ENCODE assay signal across 17 cellular contexts in genomic region chr15:66823601-66824000, GRCh38.
DNase-seq lines count a peak whose midpoint lies in the region; ATAC-seq and TF ChIP-seq lines count a peak whose summit lies in the region.
"Had no signal": no experiment of that assay in that cellular context is flagged by ENCODE, and none has a peak within 500 bp of the region (broad histone marks: within the 10 kb centered on the region; RNA-seq: fewer than 3 reads in every experiment).

No MANE protein-coding gene starts in this region.

- peaks cover 0 to 8% (median 0%) of the 10 kb centered on the region in 12 donors for H3K4me1 ChIP-seq in heart left ventricle
- peaks cover 3% of the 10 kb centered on the region for H3K4me1 ChIP-seq in endodermal cell (ENCODE audit: control insufficient read depth, insufficient read depth, low read length)

- WGBS in heart left ventricle, 4 donors = 97% methylated on average over 9 of the region's 9 CpGs
- 94 to 96% methylated on average over 9 of the region's 9 CpGs for WGBS in endodermal cell (ENCODE audit: insufficient coverage in 1 of 2, insufficient read length in 1 of 2), 2 experiments

- no peaks in the 10 kb centered on the region for H3K27me3 ChIP-seq in heart left ventricle
- H3K27me3 ChIP-seq in endodermal cell (ENCODE audit: control insufficient read depth, insufficient read depth, low read length, poor library complexity, severe bottlenecking) = no peaks in the 10 kb centered on the region

- DNase-seq in cardiac septum (ENCODE audit: low spot score) (peak; percentile 60), heart left ventricle (no peak), endodermal cell (peak; percentile 31), nephron progenitor cell (no peak), RPMI8226 (no peak), GM19240 (ENCODE audit: insufficient read length, low spot score) (no peak), NCI-H2196 (lab: John Stamatoyannopoulos, UW; ENCODE audit: unreplicated experiment) (no peak)
- DNase-seq: C1 segment of cervical spinal cord; Calu3; CD4-positive, alpha-beta memory T cell; COR-L47; DMS53; DMS79 treated with DMSO at 0.1 percent for 48 hours; GF-D8; GOT3; H7; HCEC 1CT had no signal

- intact Hi-C loops in cardiac septum (cut with DNase I) (no loop called here), heart left ventricle (cut with DNase I) (no loop called here)

- no peaks in the 10 kb centered on the region for H3K36me3 Mint-ChIP-seq in endodermal cell (ENCODE audit: low read depth)
- H3K36me3 Mint-ChIP-seq in nephron progenitor cell (ENCODE audit: low read depth) = no peaks in the 10 kb centered on the region
- H3K36me3 Mint-ChIP-seq: CD4-positive, alpha-beta memory T cell had no signal

- H3K9me3 Mint-ChIP-seq in endodermal cell (no peaks in the 10 kb centered on the region), nephron progenitor cell (no peaks in the 10 kb centered on the region)
- H3K9me3 Mint-ChIP-seq: CD4-positive, alpha-beta memory T cell had no signal

- ATAC-seq in heart left ventricle = no peak

- H3K27ac ChIP-seq in heart left ventricle (no peak overlapping the region), endodermal cell (ENCODE audit: low read depth, low read length) (no peak overlapping the region)

- H3K27me3 Mint-ChIP-seq in endodermal cell (ENCODE audit: insufficient read depth) = peaks cover 2% of the 10 kb centered on the region
- H3K27me3 Mint-ChIP-seq in nephron progenitor cell (ENCODE audit: low read depth, poor library complexity) = peaks cover 12% of the 10 kb centered on the region

- H3K9ac ChIP-seq in endodermal cell (ENCODE audit: extremely low read depth, low read length, poor library complexity, severe bottlenecking) = no peak overlapping the region

- H3K36me3 ChIP-seq in heart left ventricle = no peaks in the 10 kb centered on the region
- no peaks in the 10 kb centered on the region for H3K36me3 ChIP-seq in endodermal cell (ENCODE audit: control insufficient read depth, insufficient read depth, low read length)

- H3K4me3 ChIP-seq in heart left ventricle (no peak overlapping the region), endodermal cell (ENCODE audit: low read length) (no peak overlapping the region)

- H3K4me3 Mint-ChIP-seq in endodermal cell = no peak overlapping the region
- H3K4me3 Mint-ChIP-seq in nephron progenitor cell = peak overlapping the region; percentile 12
- H3K4me3 Mint-ChIP-seq: CD4-positive, alpha-beta memory T cell had no signal

- H3K4me1 Mint-ChIP-seq in endodermal cell (peaks cover 21% of the 10 kb centered on the region), nephron progenitor cell (peaks cover 15% of the 10 kb centered on the region)
- H3K4me1 Mint-ChIP-seq: CD4-positive, alpha-beta memory T cell had no signal

- no peaks in the 10 kb centered on the region for H3K9me3 ChIP-seq in heart left ventricle
- no peaks in the 10 kb centered on the region for H3K9me3 ChIP-seq in endodermal cell (ENCODE audit: control insufficient read depth, low read length)

- H3K27ac Mint-ChIP-seq in endodermal cell = no peak overlapping the region
- H3K27ac Mint-ChIP-seq in nephron progenitor cell = no peak overlapping the region
- H3K27ac Mint-ChIP-seq: CD4-positive, alpha-beta memory T cell had no signal

- no peak for TF ChIP-seq POLR2A in heart left ventricle (IDR thresholded peaks at IDR 0.05)

- no peak for TF ChIP-seq CTCF in heart left ventricle (IDR thresholded peaks at IDR 0.05)
- TF ChIP-seq CTCF in endodermal cell (conservative IDR thresholded peaks at IDR 0.05) = no peak
- TF ChIP-seq CTCF in nephron progenitor cell (IDR thresholded peaks at IDR 0.05) = no peak

Comparison
In these comparisons a context has a peak if more than half of its experiments do, and no peak if none do; other contexts are left out.
1. DNase-seq: peak in cardiac septum (single experiment) and endodermal cell (single experiment); none in heart left ventricle (0 of 5), nephron progenitor cell (single experiment), RPMI8226 (single experiment), GM19240 (single experiment) and NCI-H2196 (single experiment).